Comparison of ENCODE assay signal across 10 cellular contexts in the genomic region with DNA sequence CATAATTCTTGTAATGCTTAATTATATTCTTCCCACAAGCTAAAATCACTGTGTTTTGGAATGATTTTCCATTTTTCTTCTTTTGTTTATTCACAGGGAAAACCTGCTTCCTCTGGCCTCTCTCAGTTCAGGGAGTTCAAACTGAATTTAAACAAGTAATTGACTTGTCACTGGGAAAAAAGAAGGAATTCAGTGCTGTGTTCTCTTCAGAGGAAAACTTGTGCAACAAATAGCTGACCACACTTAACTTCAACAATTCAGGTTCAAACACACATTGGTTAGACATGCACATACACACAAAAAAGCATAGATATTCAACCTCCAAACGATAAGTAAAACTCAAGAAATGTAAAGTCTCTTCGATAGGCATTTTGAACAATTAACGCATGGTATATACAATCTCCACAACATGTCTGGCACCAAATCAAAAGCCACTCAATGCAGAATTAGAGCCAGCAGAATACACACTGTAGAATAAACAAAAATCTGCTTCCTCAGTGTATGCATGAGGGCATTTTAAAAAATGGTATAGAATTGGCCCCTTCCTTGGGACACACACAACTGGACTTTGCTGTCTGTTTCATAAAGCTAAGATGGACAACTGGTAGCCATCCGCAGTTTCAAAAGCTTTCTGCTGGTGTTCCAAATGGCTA.
DNase-seq lines count a peak whose midpoint lies in the region; ATAC-seq and TF ChIP-seq lines count a peak whose summit lies in the region.
"Had no signal": no experiment of that assay in that cellular context is flagged by ENCODE, and none has a peak within 500 bp of the region (broad histone marks: within the 10 kb centered on the region; RNA-seq: fewer than 3 reads in every experiment).

No MANE protein-coding gene starts in this region.

- H3K27ac ChIP-seq in SK-N-SH (ENCODE audit: low read depth in 2 of 2, low read length in 1 of 2) (peak overlapping the region; percentile 95 to 100), left lung (peak overlapping the region; percentile 82 to 87), tibial nerve (peak overlapping the region; percentile 50 to 92 (median 91)), trophoblast cell (ENCODE audit: low read depth, low read length) (no peak overlapping the region)

- no peaks in the 10 kb centered on the region for H3K27me3 Mint-ChIP-seq in activated B cell treated with CpG ODN at 0.5 μM for 24 hours

- H4K91ac ChIP-seq in trophoblast cell (ENCODE audit: low read depth, low read length): no peak overlapping the region

- no peak overlapping the region for H3K18ac ChIP-seq in trophoblast cell (ENCODE audit: low read length)

- no peak overlapping the region for H4K8ac ChIP-seq in trophoblast cell (ENCODE audit: low read depth, low read length)

- peaks cover 25 to 36% of the 10 kb centered on the region in 2 experiments; a peak in 3 of 4 replicates for H3K4me1 ChIP-seq in SK-N-SH (ENCODE audit: control insufficient read depth in 1 of 2, insufficient read depth in 2 of 2, low read depth in 1 of 2, low read length in 1 of 2)
- peaks cover 0 to 33% of the 10 kb centered on the region in 2 donors for H3K4me1 ChIP-seq in left lung
- H3K4me1 ChIP-seq in tibial nerve: peaks cover 0 to 52% (median 12%) of the 10 kb centered on the region in 4 donors
- H3K4me1 ChIP-seq in trophoblast cell (ENCODE audit: control insufficient read depth in 1 of 2, insufficient read depth in 2 of 2, low read length in 2 of 2): peaks cover 7 to 8% of the 10 kb centered on the region in 2 experiments

- no peak overlapping the region for H2BK5ac ChIP-seq in trophoblast cell (ENCODE audit: low read depth, low read length, poor library complexity)

- H3K4me3 ChIP-seq in SK-N-SH (ENCODE audit: low read depth in 2 of 2, low read length in 1 of 2): peak overlapping the region; percentile 78 to 80
- peak overlapping the region in 1 of 2 donors; percentile 47 for H3K4me3 ChIP-seq in left lung
- H3K4me3 ChIP-seq in tibial nerve: peak overlapping the region in 3 of 4 donors; percentile 14 to 68 (median 49)
- H3K4me3 ChIP-seq in trophoblast cell (ENCODE audit: low read depth, low read length): no peak overlapping the region

- peak overlapping the region; percentile 90 for H3K4me3 Mint-ChIP-seq in activated B cell treated with CpG ODN at 0.5 μM for 24 hours

- ATAC-seq in SK-N-SH treated with all-trans-retinoic acid at 6 μM for 48 hours (no peak), activated B cell treated with CpG ODN at 0.5 μM for 24 hours (ENCODE audit: low read depth) (no peak), left lung (no peak)

- no peak overlapping the region for H2BK120ac ChIP-seq in trophoblast cell (ENCODE audit: insufficient read depth, low read length, poor library complexity)

- WGBS in SK-N-SH (ENCODE audit: low lambda C conversion rate): 8% methylated on average over 4 of the region's 4 CpGs
- 58 to 59% methylated on average over 4 of the region's 4 CpGs for WGBS in tibial nerve, 2 donors
- no CpG with 5 or more reads among the region's 4 CpGs for WGBS in trophoblast cell (ENCODE audit: extremely low coverage, insufficient coverage, insufficient read length)

- H2AFZ ChIP-seq in SK-N-SH (ENCODE audit: low read depth): no peak overlapping the region
- no peak overlapping the region for H2AFZ ChIP-seq in trophoblast cell (ENCODE audit: insufficient read depth, low read length, poor library complexity)

- no peak overlapping the region for H4K12ac ChIP-seq in trophoblast cell (ENCODE audit: low read depth, low read length)

- peaks cover 90% of the 10 kb centered on the region for H3K79me2 ChIP-seq in SK-N-SH (ENCODE audit: insufficient read depth)
- H3K79me2 ChIP-seq in trophoblast cell (ENCODE audit: control insufficient read depth, insufficient read depth, low read length, poor library complexity): no peaks in the 10 kb centered on the region

- no peak overlapping the region for H2BK12ac ChIP-seq in trophoblast cell (ENCODE audit: low read length)

- H3K9ac ChIP-seq in SK-N-SH (peak overlapping the region; percentile 86), trophoblast cell (ENCODE audit: low read length) (no peak overlapping the region)

- H3K79me1 ChIP-seq in trophoblast cell (ENCODE audit: low read length): peaks cover 2% of the 10 kb centered on the region

- TF ChIP-seq RAD21 in SK-N-SH (IDR thresholded peaks at IDR 0.05; ENCODE audit: low read length): no peak

- H2AK5ac ChIP-seq in trophoblast cell (ENCODE audit: low read length): no peak overlapping the region

- no peak overlapping the region for H3K4ac ChIP-seq in trophoblast cell (ENCODE audit: low read depth, low read length)

- H3K9me3 Mint-ChIP-seq in activated B cell treated with CpG ODN at 0.5 μM for 24 hours: no peaks in the 10 kb centered on the region

- POLR2A ChIA-PET in SK-N-SH (lab: Yijun Ruan, JAX) (interaction anchor here (0.6 to 7.1 kb wide), 4 partner anchors 18 to 84 kb away, joined by 4 to 85 read pairs (median 6); no protein-coding TSS in a partner anchor), activated B cell treated with CpG ODN at 0.5 μM for 24 hours (lab: Charles Lee) (interaction anchor here (0.7 to 2.5 kb wide), 11 partner anchors 7 to 102 kb away, joined by 3 to 14 read pairs (median 5); no protein-coding TSS in a partner anchor)

- H3K9me3 ChIP-seq in SK-N-SH: no peaks in the 10 kb centered on the region
- H3K9me3 ChIP-seq in left lung: no peaks in the 10 kb centered on the region
- H3K9me3 ChIP-seq in tibial nerve: no peaks in the 10 kb centered on the region
- no peaks in the 10 kb centered on the region for H3K9me3 ChIP-seq in trophoblast cell (ENCODE audit: insufficient read depth, low read depth, low read length)

- CTCF ChIA-PET in SK-N-SH (lab: Yijun Ruan, JAX) (interaction anchor here (1.2 to 3.4 kb wide), 6 partner anchors 13 to 95 kb away, joined by 3 to 33 read pairs (median 8); no protein-coding TSS in a partner anchor), activated B cell treated with CpG ODN at 0.5 μM for 24 hours (lab: Charles Lee) (interaction anchor here (1.0 to 1.8 kb wide), 5 partner anchors 9 to 97 kb away, joined by 3 to 9 read pairs (median 5); no protein-coding TSS in a partner anchor)

- peak overlapping the region; percentile 92 for H3K27ac Mint-ChIP-seq in activated B cell treated with CpG ODN at 0.5 μM for 24 hours

- no peak overlapping the region for H3K14ac ChIP-seq in trophoblast cell (ENCODE audit: low read length)

- peaks cover 18% of the 10 kb centered on the region for H3F3A ChIP-seq in SK-N-SH (replicated peaks; ENCODE audit: insufficient read depth)

- H3K23ac ChIP-seq in trophoblast cell (ENCODE audit: low read length): no peak overlapping the region

- TF ChIP-seq CTCF in SK-N-SH (IDR thresholded peaks at IDR 0.05): no peak
- no peak for TF ChIP-seq CTCF in activated B cell treated with CpG ODN at 0.5 μM for 24 hours (IDR thresholded peaks at IDR 0.05)
- no peak for TF ChIP-seq CTCF in left lung (IDR thresholded peaks at IDR 0.05)
- TF ChIP-seq CTCF in tibial nerve (IDR thresholded peaks at IDR 0.05): no peak

- H3K36me3 ChIP-seq in SK-N-SH (replicated peaks in 1 of 2; ENCODE audit: control insufficient read depth in 1 of 2, insufficient read depth in 2 of 2, low read length in 1 of 2) (no peaks in the 10 kb centered on the region), left lung (no peaks in the 10 kb centered on the region), tibial nerve (no peaks in the 10 kb centered on the region), trophoblast cell (ENCODE audit: control insufficient read depth in 1 of 2, insufficient read depth in 2 of 2, low read length in 2 of 2) (no peaks in the 10 kb centered on the region)

- no peak for TF ChIP-seq EP300 in SK-N-SH (IDR thresholded peaks at IDR 0.05; ENCODE audit: borderline replicate concordance in 1 of 2, low read depth in 1 of 2, low read length in 1 of 2)
- no peak for TF ChIP-seq EP300 in tibial nerve (IDR thresholded peaks at IDR 0.05)

- H3K4me1 Mint-ChIP-seq in activated B cell treated with CpG ODN at 0.5 μM for 24 hours: peaks cover 65% of the 10 kb centered on the region

- no peak for DNase-seq in SK-N-SH
- no peak for DNase-seq in activated B cell treated with CpG ODN at 0.5 μM for 24 hours
- no peak for DNase-seq in left lung
- DNase-seq in tibial nerve (ENCODE audit: low spot score in 2 of 2): no peak
- no peak for DNase-seq in NCI-H82 (lab: John Stamatoyannopoulos, UW)
- DNase-seq in OCI-M2 (lab: John Stamatoyannopoulos, UW; ENCODE audit: unreplicated experiment): no peak
- DNase-seq in trophoblast cell: no peak
- DNase-seq: retina, T1000 had no signal

- no peaks in the 10 kb centered on the region for H4K20me1 ChIP-seq in SK-N-SH (ENCODE audit: insufficient read depth)

- H3K36me3 Mint-ChIP-seq in activated B cell treated with CpG ODN at 0.5 μM for 24 hours (ENCODE audit: low read depth): peaks cover 32% of the 10 kb centered on the region

- TF ChIP-seq POLR2A in tibial nerve (IDR thresholded peaks at IDR 0.05): no peak

- intact Hi-C loops in activated B cell treated with CpG ODN at 0.5 μM for 24 hours (cut with micrococcal nuclease) (no loop called here), left lung (cut with DNase I) (no loop called here)

- H3K4me2 ChIP-seq in SK-N-SH: peak overlapping the region; percentile 79
- no peak overlapping the region for H3K4me2 ChIP-seq in trophoblast cell (ENCODE audit: low read length)

- no peaks in the 10 kb centered on the region for H3K9me2 ChIP-seq in SK-N-SH

- H3K27me3 ChIP-seq in SK-N-SH (ENCODE audit: insufficient read depth) (no peaks in the 10 kb centered on the region), left lung (no peaks in the 10 kb centered on the region), tibial nerve (no peaks in the 10 kb centered on the region), trophoblast cell (ENCODE audit: insufficient read depth, low read length) (no peaks in the 10 kb centered on the region)

TF ChIP-seq in SK-N-SH, 30 proteins besides CTCF, POLR2A, EP300 and RAD21:
- TF ChIP-seq RCOR1 (IDR thresholded peaks at IDR 0.05; ENCODE audit: low read length): no peak
- no peak for TF ChIP-seq YY1 (IDR thresholded peaks at IDR 0.05; ENCODE audit: low read depth)
- no peak for TF ChIP-seq FOSL2 (IDR thresholded peaks at IDR 0.05; ENCODE audit: borderline replicate concordance, low read depth)
TF ChIP-seq in SK-N-SH: peak in this region for 0.
